In the genomic region with DNA sequence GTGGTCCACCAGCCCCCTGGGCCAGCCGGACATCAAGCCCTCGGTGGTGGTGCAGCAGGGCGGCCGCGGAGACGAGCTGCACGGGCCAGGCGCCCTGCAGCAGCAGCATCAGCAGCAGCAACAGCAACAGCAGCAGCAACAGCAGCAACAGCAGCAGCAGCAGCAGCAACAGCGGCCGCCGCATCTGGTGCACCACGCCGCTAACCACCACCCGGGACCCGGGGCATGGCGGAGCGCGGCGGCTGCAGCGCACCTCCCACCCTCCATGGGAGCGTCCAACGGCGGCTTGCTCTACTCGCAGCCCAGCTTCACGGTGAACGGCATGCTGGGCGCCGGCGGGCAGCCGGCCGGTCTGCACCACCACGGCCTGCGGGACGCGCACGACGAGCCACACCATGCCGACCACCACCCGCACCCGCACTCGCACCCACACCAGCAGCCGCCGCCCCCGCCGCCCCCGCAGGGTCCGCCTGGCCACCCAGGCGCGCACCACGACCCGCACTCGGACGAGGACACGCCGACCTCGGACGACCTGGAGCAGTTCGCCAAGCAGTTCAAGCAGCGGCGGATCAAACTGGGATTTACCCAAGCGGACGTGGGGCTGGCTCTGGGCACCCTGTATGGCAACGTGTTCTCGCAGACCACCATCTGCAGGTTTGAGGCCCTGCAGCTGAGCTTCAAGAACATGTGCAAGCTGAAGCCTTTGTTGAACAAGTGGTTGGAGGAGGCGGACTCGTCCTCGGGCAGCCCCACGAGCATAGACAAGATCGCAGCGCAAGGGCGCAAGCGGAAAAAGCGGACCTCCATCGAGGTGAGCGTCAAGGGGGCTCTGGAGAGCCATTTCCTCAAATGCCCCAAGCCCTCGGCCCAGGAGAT, we compare ENCODE assay signal across 9 cellular contexts. TPM values are rescaled to one million over a fixed set of nuclear protein-coding genes. Genes with fewer than 3 reads are reported as not detected.
A peak's percentile ranks its signal among the peaks of the same experiment; 100 is the strongest.
DNase-seq lines count a peak whose midpoint lies in the region; ATAC-seq and TF ChIP-seq lines count a peak whose summit lies in the region.
"Had no signal": no experiment of that assay in that cellular context is flagged by ENCODE, and none has a peak within 500 bp of the region (broad histone marks: within the 10 kb centered on the region; RNA-seq: fewer than 3 reads in every experiment).

No MANE protein-coding gene starts in this region.

- no peak for ATAC-seq in activated CD8-positive, alpha-beta memory T cell treated with anti-CD3 and anti-CD28 coated beads, Interleukin-2, amount 10 ng/mL, durations not matched to agents 7 days and 5 days
- no peak for ATAC-seq in GM18870 (IDR thresholded peaks at IDR 0.05; ENCODE audit: unreplicated experiment)

- H3K4me1 ChIP-seq in subcutaneous abdominal adipose tissue (ENCODE audit: control insufficient read depth in 5 of 5, insufficient read depth in 5 of 5, low read length in 5 of 5) = peaks cover 1 to 53% (median 48%) of the 10 kb centered on the region in 5 donors

- no peak overlapping the region for H3K27ac ChIP-seq in subcutaneous abdominal adipose tissue (ENCODE audit: low read depth, low read length)

- peaks cover 1% of the 10 kb centered on the region for H3K36me3 Mint-ChIP-seq in activated CD8-positive, alpha-beta memory T cell treated with anti-CD3 and anti-CD28 coated beads, Interleukin-2, amount 10 ng/mL, durations not matched to agents 7 days and 5 days

- DNase-seq in activated CD8-positive, alpha-beta memory T cell treated with anti-CD3 and anti-CD28 coated beads for 24 hours = peak; percentile 59
- DNase-seq in activated CD8-positive, alpha-beta memory T cell treated with anti-CD3 and anti-CD28 coated beads, Interleukin-2, amount 10 ng/mL, durations not matched to agents 7 days and 5 days = no peak
- no peak for DNase-seq in NCI-H2171 treated with DMSO at 0.1 percent for 48 hours (lab: John Stamatoyannopoulos, UW)
- DNase-seq in ureter (ENCODE audit: low spot score) = no peak
- DNase-seq: activated CD4-positive, alpha-beta T cell treated with anti-CD3 and anti-CD28 coated beads, Interleukin-2, amount 50 U/mL, for 48 hours had no signal

- no peaks in the 10 kb centered on the region for H3K9me3 ChIP-seq in subcutaneous abdominal adipose tissue (ENCODE audit: control insufficient read depth in 5 of 5, low read length in 5 of 5)

- H3K4me3 Mint-ChIP-seq in activated CD8-positive, alpha-beta memory T cell treated with anti-CD3 and anti-CD28 coated beads, Interleukin-2, amount 10 ng/mL, durations not matched to agents 7 days and 5 days = no peak overlapping the region

- H3K9ac ChIP-seq in subcutaneous abdominal adipose tissue (ENCODE audit: low read length in 5 of 5) = no peak overlapping the region

- CTCF ChIA-PET in activated CD8-positive, alpha-beta memory T cell treated with anti-CD3 and anti-CD28 coated beads, Interleukin-2, amount 10 ng/mL, durations not matched to agents 7 days and 5 days (lab: Charles Lee) = interaction anchor here (0.9 kb wide), 1 partner anchor 17 kb away, joined by 3 read pairs; no protein-coding TSS in a partner anchor

- H3K9me3 Mint-ChIP-seq in activated CD8-positive, alpha-beta memory T cell treated with anti-CD3 and anti-CD28 coated beads, Interleukin-2, amount 10 ng/mL, durations not matched to agents 7 days and 5 days (ENCODE audit: low read depth) = no peaks in the 10 kb centered on the region

- no peaks in the 10 kb centered on the region for H3K36me3 ChIP-seq in subcutaneous abdominal adipose tissue (ENCODE audit: control insufficient read depth in 5 of 5, insufficient read depth in 5 of 5, low read length in 5 of 5)

- H3K4me1 Mint-ChIP-seq in activated CD8-positive, alpha-beta memory T cell treated with anti-CD3 and anti-CD28 coated beads, Interleukin-2, amount 10 ng/mL, durations not matched to agents 7 days and 5 days = peaks cover 35% of the 10 kb centered on the region

- no peak overlapping the region for H3K27ac Mint-ChIP-seq in activated CD8-positive, alpha-beta memory T cell treated with anti-CD3 and anti-CD28 coated beads, Interleukin-2, amount 10 ng/mL, durations not matched to agents 7 days and 5 days

- peaks cover 88% of the 10 kb centered on the region for H3K27me3 Mint-ChIP-seq in activated CD8-positive, alpha-beta memory T cell treated with anti-CD3 and anti-CD28 coated beads, Interleukin-2, amount 10 ng/mL, durations not matched to agents 7 days and 5 days

- peaks cover 55 to 79% (median 71%) of the 10 kb centered on the region in 5 donors for H3K27me3 ChIP-seq in subcutaneous abdominal adipose tissue (ENCODE audit: control insufficient read depth in 5 of 5, insufficient read depth in 4 of 5, low read length in 5 of 5)

- H3K4me3 ChIP-seq in iPS-11a (ENCODE audit: low read depth, low read length) (peak overlapping the region; percentile 24), subcutaneous abdominal adipose tissue (ENCODE audit: low read depth in 1 of 5, low read length in 5 of 5) (peak overlapping the region in 4 of 5 donors; percentile 36 to 73 (median 56))

TF ChIP-seq in PFSK-1, 5 proteins besides CTCF, POLR2A, EP300 and RAD21:
- TF ChIP-seq, protein P1, sequence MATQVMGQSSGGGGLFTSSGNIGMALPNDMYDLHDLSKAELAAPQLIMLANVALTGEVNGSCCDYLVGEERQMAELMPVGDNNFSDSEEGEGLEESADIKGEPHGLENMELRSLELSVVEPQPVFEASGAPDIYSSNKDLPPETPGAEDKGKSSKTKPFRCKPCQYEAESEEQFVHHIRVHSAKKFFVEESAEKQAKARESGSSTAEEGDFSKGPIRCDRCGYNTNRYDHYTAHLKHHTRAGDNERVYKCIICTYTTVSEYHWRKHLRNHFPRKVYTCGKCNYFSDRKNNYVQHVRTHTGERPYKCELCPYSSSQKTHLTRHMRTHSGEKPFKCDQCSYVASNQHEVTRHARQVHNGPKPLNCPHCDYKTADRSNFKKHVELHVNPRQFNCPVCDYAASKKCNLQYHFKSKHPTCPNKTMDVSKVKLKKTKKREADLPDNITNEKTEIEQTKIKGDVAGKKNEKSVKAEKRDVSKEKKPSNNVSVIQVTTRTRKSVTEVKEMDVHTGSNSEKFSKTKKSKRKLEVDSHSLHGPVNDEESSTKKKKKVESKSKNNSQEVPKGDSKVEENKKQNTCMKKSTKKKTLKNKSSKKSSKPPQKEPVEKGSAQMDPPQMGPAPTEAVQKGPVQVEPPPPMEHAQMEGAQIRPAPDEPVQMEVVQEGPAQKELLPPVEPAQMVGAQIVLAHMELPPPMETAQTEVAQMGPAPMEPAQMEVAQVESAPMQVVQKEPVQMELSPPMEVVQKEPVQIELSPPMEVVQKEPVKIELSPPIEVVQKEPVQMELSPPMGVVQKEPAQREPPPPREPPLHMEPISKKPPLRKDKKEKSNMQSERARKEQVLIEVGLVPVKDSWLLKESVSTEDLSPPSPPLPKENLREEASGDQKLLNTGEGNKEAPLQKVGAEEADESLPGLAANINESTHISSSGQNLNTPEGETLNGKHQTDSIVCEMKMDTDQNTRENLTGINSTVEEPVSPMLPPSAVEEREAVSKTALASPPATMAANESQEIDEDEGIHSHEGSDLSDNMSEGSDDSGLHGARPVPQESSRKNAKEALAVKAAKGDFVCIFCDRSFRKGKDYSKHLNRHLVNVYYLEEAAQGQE (IDR thresholded peaks at IDR 0.05; ENCODE audit: insufficient read depth in 1 of 2, low read depth in 2 of 2, low read length in 2 of 2) = no peak
- no peak for TF ChIP-seq TAF1 (IDR thresholded peaks at IDR 0.05; ENCODE audit: borderline replicate concordance, insufficient read depth, low read length)
- no peak for TF ChIP-seq SIN3A (IDR thresholded peaks at IDR 0.05; ENCODE audit: borderline replicate concordance, insufficient read depth, low read length)
- TF ChIP-seq FOXP2 (optimal IDR thresholded peaks at IDR 0.05; ENCODE audit: borderline replicate concordance, extremely low read depth, extremely low read length, insufficient read depth) = peak; percentile 8

RNA-seq across cellular contexts. Expression of a gene that starts 1.0 kb away (rescaled TPM):
- total RNA-seq in activated CD8-positive, alpha-beta memory T cell treated with anti-CD3 and anti-CD28 coated beads, Interleukin-2, amount 10 ng/mL, durations not matched to agents 7 days and 5 days = not detected
- polyA plus RNA-seq in PFSK-1 (2012; ENCODE audit: insufficient read length, low read depth) = not detected
- not detected for total RNA-seq in ureter
